ENCODE assay signal across 1 cellular context in the genomic region with DNA sequence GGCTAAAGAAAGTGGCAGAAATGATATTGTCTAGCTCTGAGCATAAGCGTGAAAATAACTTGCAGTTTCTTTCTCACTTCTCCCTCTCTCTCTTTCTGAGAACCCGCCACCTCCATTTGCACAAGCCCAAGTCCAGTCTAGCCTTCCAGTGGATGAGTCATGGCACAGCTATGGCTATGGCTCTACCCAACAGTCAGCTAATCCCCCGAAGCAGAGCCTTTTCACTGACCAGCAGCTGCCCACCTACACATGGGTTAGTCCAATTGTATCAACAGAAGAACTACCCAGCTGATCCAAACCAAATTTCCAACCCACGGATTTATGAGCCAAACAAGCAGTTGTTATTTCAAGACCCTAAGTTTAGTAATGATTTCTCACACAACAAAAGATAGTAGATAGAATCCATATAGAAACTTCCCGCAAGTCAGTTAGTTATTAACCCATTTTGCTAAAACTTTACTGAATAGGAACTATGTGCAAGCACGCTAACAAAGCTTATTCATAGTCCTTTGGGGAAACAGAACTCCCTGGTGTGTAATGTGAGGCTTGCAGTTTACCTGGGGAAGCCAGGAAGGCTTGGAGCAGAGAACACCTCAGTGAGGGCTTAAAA.
TF ChIP-seq lines count a peak whose summit lies in the region.

No MANE protein-coding gene starts in this region.

TF ChIP-seq in HepG2, 621 proteins besides CTCF, POLR2A, EP300 and RAD21 (continued from another document):
- TF ChIP-seq ZNF550 (CRISPR knock-in tag; IDR thresholded peaks at IDR 0.05; ENCODE audit: borderline replicate concordance) = no peak
- TF ChIP-seq ZNF605 (CRISPR knock-in tag; IDR thresholded peaks at IDR 0.05) = no peak
- no peak for TF ChIP-seq ZNF460 (CRISPR knock-in tag; IDR thresholded peaks at IDR 0.05; ENCODE audit: borderline replicate concordance)
- TF ChIP-seq ZNF367 (CRISPR knock-in tag; IDR thresholded peaks at IDR 0.05; ENCODE audit: borderline replicate concordance) = no peak
- TF ChIP-seq BCLAF1 (IDR thresholded peaks at IDR 0.05) = no peak
- TF ChIP-seq ZNF747 (CRISPR knock-in tag; IDR thresholded peaks at IDR 0.05; ENCODE audit: borderline replicate concordance) = no peak
- TF ChIP-seq ZNF20 (CRISPR knock-in tag; IDR thresholded peaks at IDR 0.05) = no peak
